Comparison of ENCODE assay signal across 29 cellular contexts in genomic region chr1:84803604-84804003, GRCh38.
"Had no signal": no experiment of that assay in that cellular context is flagged by ENCODE, and none has a peak within 500 bp of the region (broad histone marks: within the 10 kb centered on the region; RNA-seq: fewer than 3 reads in every experiment).

No MANE protein-coding gene starts in this region.

- FAIRE-seq: astrocyte, bronchial epithelial cell had no signal

- DNase-seq: activated CD4-positive, alpha-beta T cell treated with anti-CD3 and anti-CD28 coated beads for 36 hours; activated CD4-positive, alpha-beta T cell treated with anti-CD3 and anti-CD28 coated beads, Interleukin-2, amount 10 ng/mL, durations not matched to agents 24 days and 14 days; activated CD4-positive, alpha-beta T cell treated with anti-CD3 and anti-CD28 coated beads, Interleukin-2, amount 50 U/mL, for 4 hours; activated CD4-positive, CD25-positive, alpha-beta regulatory T cell; activated CD4-positive, CD25-positive, alpha-beta regulatory T cell treated with anti-CD3 and anti-CD28 coated beads, Interleukin-2, amount 50 U/mL, for 72 hours; activated CD8-positive, alpha-beta memory T cell treated with anti-CD3 and anti-CD28 coated beads for 24 hours; activated CD8-positive, alpha-beta T cell treated with anti-CD3 and anti-CD28 coated beads for 36 hours; activated effector memory CD4-positive, alpha-beta T cell treated with Interleukin-2 at 50 U/mL for 16 hours; activated gamma-delta T cell treated with Interleukin-2 at 50 U/mL for 16 hours; activated naive CD4-positive, alpha-beta T cell treated with anti-CD3 and anti-CD28 coated beads, Interleukin-2, amount 50 U/mL, for 16 hours; activated naive CD4-positive, alpha-beta T cell treated with Interleukin-2 at 50 U/mL for 16 hours; activated T-cell treated with anti-CD3 and anti-CD28 coated beads, Interleukin-2, amount 50 U/mL, for 4 hours; amniotic stem cell; anterior cingulate cortex; brain microvascular endothelial cell; cortex of kidney; dermis blood vessel endothelial cell; effector CD4-positive, alpha-beta T cell; effector memory CD8-positive, alpha-beta T cell; erythroblast; esophagus squamous epithelium; foreskin melanocyte; heart right ventricle; T-helper 2 cell had no signal

- H3K36me3 ChIP-seq: brain microvascular endothelial cell, esophagus squamous epithelium, gastroesophageal sphincter, heart right ventricle had no signal

- H3K79me2 ChIP-seq: hepatocyte had no signal

- H3K4me2 ChIP-seq: hepatocyte had no signal

- ATAC-seq: activated CD4-positive, alpha-beta T cell treated with anti-CD3 and anti-CD28 coated beads for 36 hours; activated CD8-positive, alpha-beta T cell treated with anti-CD3 and anti-CD28 coated beads for 36 hours; activated T-cell treated with anti-CD3 and anti-CD28 coated beads, Interleukin-2, amount 50 U/mL, for 4 hours; activated T-helper 17 cell treated with anti-CD3 and anti-CD28 coated beads, Interleukin-2, amount 50 U/mL, for 72 hours; effector memory CD8-positive, alpha-beta T cell; gastroesophageal sphincter; heart right ventricle had no signal

- H3K9me3 ChIP-seq: esophagus squamous epithelium, gastroesophageal sphincter, heart right ventricle had no signal

- H3K4me1 ChIP-seq: esophagus squamous epithelium, gastroesophageal sphincter, heart right ventricle had no signal

- H3K27ac ChIP-seq: brain microvascular endothelial cell, esophagus squamous epithelium, gastroesophageal sphincter, heart right ventricle, hepatocyte had no signal

- H2AFZ ChIP-seq: hepatocyte had no signal

- H3K27me3 ChIP-seq: esophagus squamous epithelium, gastroesophageal sphincter, hepatocyte had no signal

- H3K4me3 ChIP-seq: esophagus squamous epithelium, gastroesophageal sphincter, heart right ventricle, hepatocyte had no signal
